Comparison of ENCODE assay signal across 25 cellular contexts in genomic region chrX:145848451-145848850, GRCh38. TPM values are rescaled to one million over a fixed set of nuclear protein-coding genes. Genes with fewer than 3 reads are reported as not detected.
A peak's percentile ranks its signal among the peaks of the same experiment; 100 is the strongest.
DNase-seq lines count a peak whose midpoint lies in the region; ATAC-seq, FAIRE-seq and TF ChIP-seq lines count a peak whose summit lies in the region.
"Had no signal": no experiment of that assay in that cellular context is flagged by ENCODE, and none has a peak within 500 bp of the region (broad histone marks: within the 10 kb centered on the region; RNA-seq: fewer than 3 reads in every experiment).

No MANE protein-coding gene starts in this region.

- H3K4me3 ChIP-seq in H1 (ENCODE audit: extremely low read depth in 1 of 4, insufficient read depth in 2 of 4, low read depth in 3 of 4, low read length in 4 of 4) (no peak overlapping the region), right lobe of liver (no peak overlapping the region), transverse colon (no peak overlapping the region)
- H3K4me3 ChIP-seq: BLaER1 treated with 17β-estradiol and CSF1 and Interleukin-3, amounts not matched to agents 10 nM and 100 nM had no signal

- no peak for TF ChIP-seq RAD21 in H1 (IDR thresholded peaks at IDR 0.05 in 1 of 2, conservative IDR thresholded peaks at IDR 0.05 in 1 of 2; ENCODE audit: low read depth in 2 of 2, low read length in 2 of 2)

- no peak for FAIRE-seq in H1 (lab: Jason Lieb, UNC)
- FAIRE-seq: GM18507 had no signal

- no peaks in the 10 kb centered on the region for H3K27me3 Mint-ChIP-seq in mesothelial cell of epicardium (ENCODE audit: low read depth)
- H3K27me3 Mint-ChIP-seq: IgD-negative memory B cell had no signal

- no peak overlapping the region for H2AFZ ChIP-seq in H1 (ENCODE audit: low read length)

- H4K8ac ChIP-seq in H1 (ENCODE audit: extremely low read depth, insufficient read depth, low read length), result no peak overlapping the region

- H3K9me3 Mint-ChIP-seq in mesothelial cell of epicardium, result peaks cover 14% of the 10 kb centered on the region
- H3K9me3 Mint-ChIP-seq: CD8-positive, alpha-beta T cell had no signal

- H4K5ac ChIP-seq in H1 (ENCODE audit: insufficient read length, low read depth, low read length), result no peak overlapping the region

- CTCF ChIA-PET in H1 (lab: Charles Lee; ENCODE audit: partially characterized antibody), result interaction anchor here (0.8 to 1.0 kb wide), 2 partner anchors 9 to 26 kb away, joined by 3 to 4 read pairs; no protein-coding TSS in a partner anchor

- no peak overlapping the region for H3K14ac ChIP-seq in H1 (ENCODE audit: insufficient read length)

- H3K4ac ChIP-seq in H1 (replicated peaks; ENCODE audit: insufficient read length, low read depth, low read length), result no peak overlapping the region

- H3K79me2 ChIP-seq in H1 (ENCODE audit: control insufficient read depth in 1 of 2, insufficient read depth in 2 of 2, low read length in 2 of 2), result no peaks in the 10 kb centered on the region

- H3K4me2 ChIP-seq in H1 (ENCODE audit: insufficient read depth in 1 of 2, low read depth in 2 of 2, low read length in 2 of 2), result no peak overlapping the region
- H3K4me2 ChIP-seq: BLaER1 treated with 17β-estradiol and CSF1 and Interleukin-3, amounts not matched to agents 10 nM and 100 nM; SK-N-SH had no signal

- in situ Hi-C loops in transverse colon (cut with MboI; ENCODE audit: low pct_ligation_motif_present in 1 of 4, low pct_unique_long_range_greater_than_20kb in 1 of 4, low sequenced_read_pairs in 3 of 4), result no loop called here

- no peaks in the 10 kb centered on the region for H4K20me1 ChIP-seq in H1 (replicated peaks in 1 of 2; ENCODE audit: control insufficient read depth in 1 of 2, insufficient read depth in 2 of 2, low read length in 2 of 2)

- no peak overlapping the region for H3K27ac ChIP-seq in H1 (ENCODE audit: low read depth, low read length)
- no peak overlapping the region for H3K27ac ChIP-seq in right lobe of liver
- no peak overlapping the region for H3K27ac ChIP-seq in transverse colon
- H3K27ac ChIP-seq: 22Rv1; BLaER1 treated with 17β-estradiol and CSF1 and Interleukin-3, amounts not matched to agents 10 nM and 100 nM had no signal

- no peak overlapping the region for H3K4me3 Mint-ChIP-seq in mesothelial cell of epicardium
- H3K4me3 Mint-ChIP-seq: CD8-positive, alpha-beta T cell had no signal

- H3K9ac ChIP-seq in H1 (replicated peaks in 1 of 4; ENCODE audit: extremely low read depth in 1 of 4, low read depth in 3 of 4, low read length in 3 of 4), result no peak overlapping the region
- H3K9ac ChIP-seq: BLaER1 treated with 17β-estradiol and CSF1 and Interleukin-3, amounts not matched to agents 10 nM and 100 nM; SK-N-SH had no signal

- no peak for ATAC-seq in right lobe of liver
- ATAC-seq: CD8-positive, alpha-beta T cell; Panc1 had no signal

- TF ChIP-seq CTCF in H1 (IDR thresholded peaks at IDR 0.05; ENCODE audit: control extremely low read depth in 1 of 3, insufficient read depth in 1 of 3, low read depth in 1 of 3, low read length in 3 of 3) (no peak), mesothelial cell of epicardium (IDR thresholded peaks at IDR 0.05; ENCODE audit: unreplicated experiment) (no peak), right lobe of liver (IDR thresholded peaks at IDR 0.05) (no peak), transverse colon (IDR thresholded peaks at IDR 0.05) (no peak)

- H3K23ac ChIP-seq in H1 (ENCODE audit: insufficient read length), result no peak overlapping the region

- no peak overlapping the region for H2AK5ac ChIP-seq in H1 (ENCODE audit: low read depth, low read length)

- H3K9me3 ChIP-seq in H1 (ENCODE audit: insufficient read depth in 2 of 2, low read depth in 1 of 2, low read length in 1 of 2) (no peaks in the 10 kb centered on the region), right lobe of liver (no peaks in the 10 kb centered on the region), transverse colon (no peaks in the 10 kb centered on the region)
- H3K9me3 ChIP-seq: BLaER1 treated with 17β-estradiol and CSF1 and Interleukin-3, amounts not matched to agents 10 nM and 100 nM; SK-N-SH had no signal

- H3K56ac ChIP-seq in H1 (replicated peaks; ENCODE audit: insufficient read length, low read depth, low read length), result no peak overlapping the region

- H3K18ac ChIP-seq in H1 (ENCODE audit: extremely low read depth, low read length), result no peak overlapping the region

- H3K36me3 Mint-ChIP-seq in mesothelial cell of epicardium, result no peaks in the 10 kb centered on the region
- H3K36me3 Mint-ChIP-seq: CD8-positive, alpha-beta T cell; IgD-negative memory B cell had no signal

- H3K23me2 ChIP-seq in H1 (ENCODE audit: low read depth, low read length), result peaks cover 6% of the 10 kb centered on the region; the same call in 1 of the 2 replicates

- H3K4me1 ChIP-seq in H1 (replicated peaks in 1 of 4; ENCODE audit: control insufficient read depth in 3 of 4, insufficient read depth in 4 of 4, low read length in 3 of 4), result peaks cover 0 to 1% (median 0%) of the 10 kb centered on the region in 4 experiments; a peak in 2 of 7 replicates
- H3K4me1 ChIP-seq in right lobe of liver, result no peaks in the 10 kb centered on the region
- no peaks in the 10 kb centered on the region for H3K4me1 ChIP-seq in transverse colon
- H3K4me1 ChIP-seq: BLaER1 treated with 17β-estradiol and CSF1 and Interleukin-3, amounts not matched to agents 10 nM and 100 nM had no signal

- TF ChIP-seq EP300 in H1 (IDR thresholded peaks at IDR 0.05; ENCODE audit: borderline replicate concordance in 1 of 2, low read depth in 2 of 2, low read length in 2 of 2) (no peak), transverse colon (IDR thresholded peaks at IDR 0.05; ENCODE audit: low read depth) (no peak)

- H3K27me3 ChIP-seq in H1 (replicated peaks in 1 of 4; ENCODE audit: control insufficient read depth in 3 of 4, extremely low read depth in 1 of 4, insufficient read depth in 3 of 4, low read length in 3 of 4), result no peaks in the 10 kb centered on the region
- no peaks in the 10 kb centered on the region for H3K27me3 ChIP-seq in right lobe of liver
- no peaks in the 10 kb centered on the region for H3K27me3 ChIP-seq in transverse colon

- H2BK15ac ChIP-seq in H1 (ENCODE audit: low read length), result no peak overlapping the region

- DNase-seq in NCI-H1092 treated with DMSO at 0.1 percent for 48 hours (lab: John Stamatoyannopoulos, UW) (peak; percentile 7), NCI-H1092 (lab: John Stamatoyannopoulos, UW) (no peak), H1 (ENCODE audit: low read depth in 1 of 2, low spot score in 2 of 2) (no peak), mesothelial cell of epicardium (ENCODE audit: low spot score in 2 of 2, unreplicated experiment in 2 of 2) (no peak), right lobe of liver (no peak), NCI-H2171 (lab: John Stamatoyannopoulos, UW) (no peak), transverse colon (no peak)
- no peak for DNase-seq in effector CD8-positive, alpha-beta T cell (lab: John Stamatoyannopoulos, UW)
- DNase-seq: Calu3; CD8-positive, alpha-beta T cell; DMS153; GDM1; NCI-H1417 treated with DMSO at 0.1 percent for 48 hours; NCI-H187; NCI-H345; NCI-H524 treated with DMSO at 0.1 percent for 48 hours; NCI-H82; SIG-M5; SK-N-SH had no signal

- H3K4me1 Mint-ChIP-seq in mesothelial cell of epicardium, result peaks cover 16% of the 10 kb centered on the region
- H3K4me1 Mint-ChIP-seq: IgD-negative memory B cell had no signal

- H3K27ac Mint-ChIP-seq in mesothelial cell of epicardium, result peak overlapping the region; percentile 90
- H3K27ac Mint-ChIP-seq: CD8-positive, alpha-beta T cell; IgD-negative memory B cell had no signal

- intact Hi-C loops in right lobe of liver (cut with DNase I) (no loop called here), transverse colon (cut with DNase I; ENCODE audit: low total_unique reads) (no loop called here)

- H2BK20ac ChIP-seq in H1 (ENCODE audit: low read length), result no peak overlapping the region

- H2BK5ac ChIP-seq in H1 (ENCODE audit: low read depth, low read length), result no peak overlapping the region

- no peak overlapping the region for H4K91ac ChIP-seq in H1 (replicated peaks; ENCODE audit: insufficient read length, low read length)

- POLR2A ChIA-PET in H1 (lab: Charles Lee; ENCODE audit: partially characterized antibody), result no interaction called here

- H3K79me1 ChIP-seq in H1 (ENCODE audit: low read depth, low read length), result no peaks in the 10 kb centered on the region

- no peak overlapping the region for H2BK12ac ChIP-seq in H1 (ENCODE audit: low read depth, low read length)

- TF ChIP-seq POLR2A in H1 (IDR thresholded peaks at IDR 0.05; ENCODE audit: control extremely low read depth in 1 of 2, low read depth in 2 of 2, low read length in 2 of 2) (no peak), right lobe of liver (IDR thresholded peaks at IDR 0.05) (no peak), transverse colon (IDR thresholded peaks at IDR 0.05) (no peak)

- H3K36me3 ChIP-seq in H1 (ENCODE audit: control insufficient read depth in 2 of 4, insufficient read depth in 4 of 4, low read length in 3 of 4) (no peaks in the 10 kb centered on the region), right lobe of liver (no peaks in the 10 kb centered on the region), transverse colon (no peaks in the 10 kb centered on the region)
- H3K36me3 ChIP-seq: BLaER1 treated with 17β-estradiol and CSF1 and Interleukin-3, amounts not matched to agents 10 nM and 100 nM had no signal

- 100% methylated on average over 1 of the region's 2 CpGs; no CpG with 5 or more reads in 1 of the 2 experiments for WGBS in H1 (ENCODE audit: extremely low coverage in 1 of 2, insufficient coverage in 1 of 2, insufficient read length in 1 of 2, insufficient replicate concordance in 2 of 2, low coverage in 1 of 2, low lambda C conversion rate in 2 of 2, missing lambda C conversion rate in 1 of 2), 2 experiments
- WGBS in right lobe of liver (ENCODE audit: insufficient coverage, low coverage, low lambda C conversion rate, missing lambda C conversion rate), result 83% methylated on average over 2 of the region's 2 CpGs
- 73% methylated on average over 2 of the region's 2 CpGs; no CpG with 5 or more reads in 1 of the 2 donors for WGBS in transverse colon (ENCODE audit: low coverage in 1 of 2), 2 donors

- no peak overlapping the region for H2BK120ac ChIP-seq in H1 (replicated peaks; ENCODE audit: low read depth, low read length)

TF ChIP-seq in H1, 55 proteins besides CTCF, POLR2A, EP300 and RAD21 (continues in another document):
- TF ChIP-seq KDM4A (IDR thresholded peaks at IDR 0.05; ENCODE audit: low read depth, low read length, severe bottlenecking), result no peak

RNA-seq across cellular contexts. Expression of gene SLITRK2, which starts 30.8 kb away (rescaled TPM):
- total RNA-seq in H1 (2021; fragmentation: NEBNext Ultra II Directional; extraction: Animal tissue kit (Norgen Biotek cat#: 25700)), result 0.33 and 0.39 TPM in 2 replicates
- polyA plus RNA-seq in H1 (2011; rRNA removed), result 0.14 and 0.16 TPM in 2 replicates
- 0.14 TPM for polyA plus RNA-seq in H1 (2011; cell fraction: cytosol; rRNA removed)
- polyA plus RNA-seq in H1 (2011; cell fraction: nucleus; rRNA removed), result 0.17 TPM
- 0.18 to 0.30 TPM (median 0.26 TPM) in 4 replicates for polyA plus RNA-seq in H1 (2012, experiment 1 of 2)
- 0.03 TPM for polyA plus RNA-seq in H1 (2012, experiment 2 of 2)
- polyA plus RNA-seq in H1 (2013, experiment 1 of 2), result 0.22 TPM
- 0.13 TPM for polyA plus RNA-seq in H1 (2013, experiment 2 of 2)
- 0.29 and 0.35 TPM in 2 replicates for polyA minus RNA-seq in H1 (2011; rRNA and poly(A)+ RNA removed)
- polyA minus RNA-seq in H1 (2011; cell fraction: cytosol; rRNA and poly(A)+ RNA removed), result 0.15 TPM
- polyA minus RNA-seq in H1 (2011; cell fraction: nucleus; rRNA and poly(A)+ RNA removed), result 0.60 TPM
- 0.85 to 1.2 TPM (median 0.95 TPM) in 3 replicates for total RNA-seq in mesothelial cell of epicardium
- under 1 TPM in 5 of 6 experiments, not detected in 1; 0.04 to 0.23 (median 0.06) TPM for total RNA-seq in right lobe of liver
- total RNA-seq in transverse colon, result under 1 TPM in 3 of 4 donors, not detected in 1; 0.14 to 0.20 (median 0.16) TPM
- total RNA-seq: Calu3; CD8-positive, alpha-beta T cell; Daoy had no signal
- polyA plus RNA-seq: IgD-negative memory B cell, SK-N-SH had no signal
